Comparison of ENCODE assay signal across 8 cellular contexts in the genomic region with DNA sequence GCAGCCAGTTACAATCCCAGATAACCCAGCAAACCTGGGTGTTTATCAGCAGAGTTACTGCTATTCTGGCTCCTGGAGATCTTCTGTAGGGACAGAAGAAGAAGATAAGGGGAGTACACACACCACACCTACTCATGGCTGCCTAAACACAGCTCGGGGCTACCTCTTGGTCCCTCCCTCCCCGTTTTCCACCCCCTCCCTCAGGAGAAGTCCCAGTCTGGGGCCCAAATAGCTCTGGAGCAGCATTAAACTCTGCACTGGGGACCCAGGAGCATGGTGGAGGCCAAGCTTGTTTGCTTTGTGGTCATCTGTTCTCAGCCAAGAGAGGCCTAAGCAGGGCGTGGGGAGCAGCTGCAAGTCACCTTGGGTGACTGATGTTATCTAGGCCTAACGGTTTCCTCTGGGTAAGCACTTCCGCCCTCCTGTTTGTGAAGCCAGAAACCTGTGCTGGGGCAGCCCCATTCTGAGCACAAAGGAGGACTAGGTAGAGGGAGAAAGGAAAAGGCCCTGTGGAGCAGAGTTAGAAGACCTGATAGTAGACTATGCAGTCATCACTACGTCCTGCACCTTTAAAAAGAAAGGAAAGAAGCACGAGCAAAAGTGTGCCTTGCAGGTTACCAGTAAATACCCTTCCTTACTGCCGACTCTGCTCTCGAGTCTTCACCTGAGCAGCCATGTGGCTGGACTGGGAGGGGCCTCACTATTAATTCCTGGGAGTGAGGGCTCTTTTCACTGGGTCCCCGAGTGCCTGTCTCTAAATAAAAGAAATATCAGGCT. TPM values are rescaled to one million over a fixed set of nuclear protein-coding genes. Genes with fewer than 3 reads are reported as not detected.
DNase-seq lines count a peak whose midpoint lies in the region; ATAC-seq and TF ChIP-seq lines count a peak whose summit lies in the region.

No MANE protein-coding gene starts in this region.

- H3F3A ChIP-seq in GM23338 (replicated peaks; ENCODE audit: low read depth) = 0 out of 2 replicates have a peak, but pooled peaks cover 9% of the 10 kb centered on the region

- H3K4me1 Mint-ChIP-seq in GM23338 = peaks cover 32% of the 10 kb centered on the region
- H3K4me1 Mint-ChIP-seq in activated CD4-positive, alpha-beta memory T cell treated with anti-CD3 and anti-CD28 coated beads for 36 hours (ENCODE audit: low read depth) = peaks cover 46% of the 10 kb centered on the region

- no peaks in the 10 kb centered on the region; the same call in 2 of the 3 replicates for H3K36me3 Mint-ChIP-seq in GM23338 (ENCODE audit: low read depth)
- H3K36me3 Mint-ChIP-seq in activated CD4-positive, alpha-beta memory T cell treated with anti-CD3 and anti-CD28 coated beads for 36 hours = peaks cover 17% of the 10 kb centered on the region

- no peak overlapping the region for H3K27ac ChIP-seq in GM23338 (ENCODE audit: low read depth)

- DNase-seq in GM23338 (ENCODE audit: low spot score) (no peak), M059J (ENCODE audit: low read depth) (peak; percentile 73), left ventricle myocardium superior (peak; percentile 38), dedifferentiated amniotic fluid mesenchymal stem cell (ENCODE audit: extremely low spot score) (no peak), iPS-NIHi7 (ENCODE audit: extremely low spot score) (no peak)
- DNase-seq in activated CD4-positive, alpha-beta memory T cell treated with anti-CD3 and anti-CD28 coated beads for 36 hours = peak; percentile 90
- peak; percentile 61 to 64 for DNase-seq in stimulated activated CD8-positive, alpha-beta memory T cell treated with anti-CD3 and anti-CD28 coated beads, Interleukin-7, amount 100 ng/mL, for 4 hours (ENCODE audit: low read depth in 2 of 2)

- intact Hi-C loops in activated CD4-positive, alpha-beta memory T cell treated with anti-CD3 and anti-CD28 coated beads for 36 hours (cut with micrococcal nuclease) = loop anchor here (1.0 to 5.0 kb wide), 7 partner anchors 9 to 406 kb away; partner anchors contain the start of gene POU2F1
- intact Hi-C loops in left ventricle myocardium superior (cut with micrococcal nuclease) = no loop called here

- peak; percentile 83 for TF ChIP-seq POLR2A in GM15510 (IDR thresholded peaks at IDR 0.05; ENCODE audit: borderline replicate concordance, extremely low read depth, insufficient read length)

- peaks cover 48% of the 10 kb centered on the region for H3K27me3 ChIP-seq in GM23338 (ENCODE audit: insufficient read depth)

- ATAC-seq in GM23338 = no peak
- peak; percentile 6 for ATAC-seq in left ventricle myocardium superior

- no peak overlapping the region for H3K4me2 ChIP-seq in GM23338

- CTCF ChIA-PET in activated CD4-positive, alpha-beta memory T cell treated with anti-CD3 and anti-CD28 coated beads for 36 hours (lab: Charles Lee) = interaction anchor here (1.0 to 4.3 kb wide), 7 partner anchors 9 to 87 kb away, joined by 3 to 27 read pairs (median 8); partner anchors contain the start of gene CREG1

- H3K9me3 Mint-ChIP-seq in GM23338 = peaks cover 4% of the 10 kb centered on the region; the same call in 1 of the 3 replicates
- H3K9me3 Mint-ChIP-seq in activated CD4-positive, alpha-beta memory T cell treated with anti-CD3 and anti-CD28 coated beads for 36 hours = peaks cover 7% of the 10 kb centered on the region

- H3K4me3 Mint-ChIP-seq in GM23338 = no peak overlapping the region
- H3K4me3 Mint-ChIP-seq in activated CD4-positive, alpha-beta memory T cell treated with anti-CD3 and anti-CD28 coated beads for 36 hours = peak overlapping the region; percentile 92

- H3K36me3 ChIP-seq in GM23338 (ENCODE audit: insufficient read depth) = no peaks in the 10 kb centered on the region

- POLR2A ChIA-PET in activated CD4-positive, alpha-beta memory T cell treated with anti-CD3 and anti-CD28 coated beads for 36 hours (lab: Charles Lee) = interaction anchor here (0.6 to 3.9 kb wide), 9 partner anchors 9 to 87 kb away, joined by 3 to 23 read pairs (median 6); partner anchors contain the start of gene CREG1

- H3K4me3 ChIP-seq in GM23338 = no peak overlapping the region

- no peaks in the 10 kb centered on the region for H3K79me2 ChIP-seq in GM23338 (replicated peaks; ENCODE audit: insufficient read depth)

- H4K20me1 ChIP-seq in GM23338 (replicated peaks; ENCODE audit: insufficient read depth) = no peaks in the 10 kb centered on the region

- H3K27ac Mint-ChIP-seq in GM23338 = no peak overlapping the region
- peak overlapping the region; percentile 99 for H3K27ac Mint-ChIP-seq in activated CD4-positive, alpha-beta memory T cell treated with anti-CD3 and anti-CD28 coated beads for 36 hours

- H3K27me3 Mint-ChIP-seq in GM23338 (ENCODE audit: insufficient read depth, low read depth, poor library complexity) = peaks cover 40% of the 10 kb centered on the region
- H3K27me3 Mint-ChIP-seq in activated CD4-positive, alpha-beta memory T cell treated with anti-CD3 and anti-CD28 coated beads for 36 hours = no peaks in the 10 kb centered on the region

- TF ChIP-seq CTCF in GM23338 (conservative IDR thresholded peaks at IDR 0.05; ENCODE audit: low read depth in 2 of 2) = no peak

- H3K4me1 ChIP-seq in GM23338 (ENCODE audit: insufficient read depth) = peaks cover 25% of the 10 kb centered on the region

- H2AFZ ChIP-seq in GM23338 = peak overlapping the region; percentile 98

- H3K9me2 ChIP-seq in GM23338 (ENCODE audit: insufficient read depth) = no peaks in the 10 kb centered on the region

TF ChIP-seq in GM23338, 12 proteins besides CTCF, POLR2A, EP300 and RAD21 (continues in another document):
- TF ChIP-seq ZNF331 (CRISPR knock-in tag; IDR thresholded peaks at IDR 0.05; ENCODE audit: low read depth) = no peak
- no peak for TF ChIP-seq REST (IDR thresholded peaks at IDR 0.05; ENCODE audit: unreplicated experiment)
- TF ChIP-seq POLR2AphosphoS5 (IDR thresholded peaks at IDR 0.05; ENCODE audit: low read depth) = no peak
- no peak for TF ChIP-seq ZNF114 (CRISPR knock-in tag; IDR thresholded peaks at IDR 0.05)
- TF ChIP-seq, protein P1, sequence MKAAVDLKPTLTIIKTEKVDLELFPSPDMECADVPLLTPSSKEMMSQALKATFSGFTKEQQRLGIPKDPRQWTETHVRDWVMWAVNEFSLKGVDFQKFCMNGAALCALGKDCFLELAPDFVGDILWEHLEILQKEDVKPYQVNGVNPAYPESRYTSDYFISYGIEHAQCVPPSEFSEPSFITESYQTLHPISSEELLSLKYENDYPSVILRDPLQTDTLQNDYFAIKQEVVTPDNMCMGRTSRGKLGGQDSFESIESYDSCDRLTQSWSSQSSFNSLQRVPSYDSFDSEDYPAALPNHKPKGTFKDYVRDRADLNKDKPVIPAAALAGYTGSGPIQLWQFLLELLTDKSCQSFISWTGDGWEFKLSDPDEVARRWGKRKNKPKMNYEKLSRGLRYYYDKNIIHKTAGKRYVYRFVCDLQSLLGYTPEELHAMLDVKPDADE (IDR thresholded peaks at IDR 0.05) = no peak

RNA-seq across cellular contexts. Expression of gene RCSD1, which starts 2.0 kb away (rescaled TPM):
- total RNA-seq in GM23338 (2014; rRNA removed; shearing (Covaris generic)) = 0.73 TPM in 1 of 2 replicates, not detected in the other
- 0.18 and 0.42 TPM in 2 replicates for polyA plus RNA-seq in GM23338 (2016; fragmentation: Nextera tagmentation; extraction: Ambion mirVana)
- 0.15 and 0.81 TPM in 2 replicates for total RNA-seq in M059J (2014; rRNA removed; shearing (Covaris generic))
- 10 to 100 TPM; 61.7 to 65.8 TPM for total RNA-seq in activated CD4-positive, alpha-beta memory T cell treated with anti-CD3 and anti-CD28 coated beads for 36 hours
- total RNA-seq in left ventricle myocardium superior = 45.3 TPM

Comparison
In these comparisons a context has a peak if more than half of its experiments do, and no peak if none do; other contexts are left out.
1. DNase-seq: peak in M059J (single experiment), activated CD4-positive, alpha-beta memory T cell treated with anti-CD3 and anti-CD28 coated beads for 36 hours (single experiment), left ventricle myocardium superior (single experiment) and stimulated activated CD8-positive, alpha-beta memory T cell treated with anti-CD3 and anti-CD28 coated beads, Interleukin-7, amount 100 ng/mL, for 4 hours (2 of 2); none in GM23338 (single experiment), dedifferentiated amniotic fluid mesenchymal stem cell (single experiment) and iPS-NIHi7 (single experiment).
2. RNA of gene RCSD1, which starts 2.0 kb away (total RNA-seq): 61.7 to 65.8 TPM in activated CD4-positive, alpha-beta memory T cell treated with anti-CD3 and anti-CD28 coated beads for 36 hours and 45.3 TPM in left ventricle myocardium superior (single experiment); 0.15 to 0.81 TPM in M059J and 0.73 TPM in GM23338; every median in the first group is over 10 times any median in the second.